ENCODE assay signal across 26 cellular contexts in genomic region chr3:9878700-9879099, GRCh38. TPM values are rescaled to one million over a fixed set of nuclear protein-coding genes. Genes with fewer than 3 reads are reported as not detected.
DNase-seq lines count a peak whose midpoint lies in the region; ATAC-seq and TF ChIP-seq lines count a peak whose summit lies in the region.
"Had no signal": no experiment of that assay in that cellular context is flagged by ENCODE, and none has a peak within 500 bp of the region (broad histone marks: within the 10 kb centered on the region; RNA-seq: fewer than 3 reads in every experiment).

No MANE protein-coding gene starts in this region.

- no peaks in the 10 kb centered on the region for H3K27me3 Mint-ChIP-seq in Caco-2 (ENCODE audit: insufficient read depth, unreplicated experiment)
- H3K27me3 Mint-ChIP-seq: activated naive CD8-positive, alpha-beta T cell; activated T-helper 17 cell treated with anti-CD3 and anti-CD28 coated beads, Interleukin-2, amount 50 U/mL, for 72 hours had no signal

- H3K9me2 ChIP-seq in PC-9 (ENCODE audit: insufficient read depth) = no peaks in the 10 kb centered on the region

- POLR2A ChIA-PET in Caco-2 (lab: Charles Lee) (interaction anchor here (0.5 to 0.6 kb wide), 2 partner anchors 8 to 11 kb away, joined by 3 to 4 read pairs; no protein-coding TSS in a partner anchor), PC-9 (lab: Charles Lee; ENCODE audit: unreplicated experiment) (no interaction called here)

- no peaks in the 10 kb centered on the region for H3K27me3 ChIP-seq in Caco-2 (replicated peaks; ENCODE audit: control insufficient read depth, insufficient read depth, low read length)
- H3K27me3 ChIP-seq in PC-9 (ENCODE audit: insufficient read depth, low read depth) = no peaks in the 10 kb centered on the region
- H3K27me3 ChIP-seq: neutrophil, uterus had no signal

- CTCF ChIA-PET in Caco-2 (lab: Charles Lee) (no interaction called here), PC-9 (lab: Charles Lee) (no interaction called here)

- no peaks in the 10 kb centered on the region for H4K20me1 ChIP-seq in PC-9 (ENCODE audit: insufficient read depth)

- H3K36me3 Mint-ChIP-seq in Caco-2 (ENCODE audit: insufficient read depth, unreplicated experiment) = no peaks in the 10 kb centered on the region
- H3K36me3 Mint-ChIP-seq: activated naive CD8-positive, alpha-beta T cell had no signal

- H3K36me3 ChIP-seq in Caco-2 (ENCODE audit: control insufficient read depth, insufficient read depth, low read length) = no peaks in the 10 kb centered on the region
- no peaks in the 10 kb centered on the region for H3K36me3 ChIP-seq in PC-9 (ENCODE audit: low read depth)
- H3K36me3 ChIP-seq: HAP-1, neutrophil, uterus had no signal

- peak overlapping the region; percentile 7 for H3K4me3 Mint-ChIP-seq in Caco-2 (ENCODE audit: unreplicated experiment)
- H3K4me3 Mint-ChIP-seq: activated CD4-positive, alpha-beta T cell treated with anti-CD3 and anti-CD28 coated beads, Interleukin-2, amount 10 ng/mL, durations not matched to agents 24 days and 14 days; activated naive CD8-positive, alpha-beta T cell; activated T-helper 17 cell treated with anti-CD3 and anti-CD28 coated beads, Interleukin-2, amount 50 U/mL, for 72 hours had no signal

- H3K4me2 ChIP-seq in PC-9 = peak overlapping the region; percentile 29; the same call in 1 of the 2 replicates
- H3K4me2 ChIP-seq: KMS-11 had no signal

- peaks cover 15% of the 10 kb centered on the region for H3F3A ChIP-seq in PC-9 (ENCODE audit: insufficient read depth, low read depth)

- H3K4me3 ChIP-seq in Caco-2 (ENCODE audit: low read depth, low read length) (no peak overlapping the region), PC-9 (no peak overlapping the region)
- H3K4me3 ChIP-seq: HAP-1, lung, uterus had no signal

- peaks cover 13% of the 10 kb centered on the region for H3K4me1 Mint-ChIP-seq in Caco-2 (ENCODE audit: low read depth, unreplicated experiment)
- H3K4me1 Mint-ChIP-seq: activated CD4-positive, alpha-beta T cell treated with anti-CD3 and anti-CD28 coated beads, Interleukin-2, amount 10 ng/mL, durations not matched to agents 24 days and 14 days; activated T-helper 17 cell treated with anti-CD3 and anti-CD28 coated beads, Interleukin-2, amount 50 U/mL, for 72 hours had no signal

- peak; percentile 38 to 80 for DNase-seq in Caco-2
- DNase-seq in PC-9 = no peak
- peak; percentile 30 for DNase-seq in iris pigment epithelial cell (ENCODE audit: low read depth)
- peak; percentile 46 for DNase-seq in renal cortical epithelial cell (ENCODE audit: low read depth)
- no peak for DNase-seq in NCI-H774 (lab: John Stamatoyannopoulos, UW)
- no peak for DNase-seq in COLO829 (ENCODE audit: low spot score)
- DNase-seq: activated CD4-positive, alpha-beta T cell treated with anti-CD3 and anti-CD28 coated beads, Interleukin-2, amount 10 ng/mL, durations not matched to agents 24 days and 14 days; C1 segment of cervical spinal cord; NCI-H1092; NCI-H2081; retina; stimulated activated CD4-positive, alpha-beta T cell treated with anti-CD3 and anti-CD28 coated beads, Interleukin-15, amount 100 ng/mL, for 24 hours; stimulated activated CD8-positive, alpha-beta memory T cell treated with anti-CD3 and anti-CD28 coated beads, Interleukin-4, amount 100 ng/mL, for 48 hours; substantia nigra; T-helper 2 cell; uterus had no signal

- no peak overlapping the region for H3K27ac ChIP-seq in PC-9
- H3K27ac ChIP-seq: KMS-11, neutrophil had no signal

- BruUV-seq in Caco-2 (replicated peaks; lab: Mats Ljungman, UMichigan) (no TSS peak), PC-9 (replicated peaks; lab: Mats Ljungman, UMichigan) (no TSS peak)

- TF ChIP-seq CTCF in Caco-2 (IDR thresholded peaks at IDR 0.05; ENCODE audit: insufficient read depth in 1 of 2, low read depth in 1 of 2, low read length in 1 of 2, severe bottlenecking in 1 of 2, unreplicated experiment in 1 of 2) (no peak), PC-9 (conservative IDR thresholded peaks at IDR 0.05) (no peak)

- peak overlapping the region; percentile 13 for H3K27ac Mint-ChIP-seq in Caco-2 (ENCODE audit: unreplicated experiment)
- H3K27ac Mint-ChIP-seq: activated CD4-positive, alpha-beta T cell treated with anti-CD3 and anti-CD28 coated beads, Interleukin-2, amount 10 ng/mL, durations not matched to agents 24 days and 14 days; activated naive CD8-positive, alpha-beta T cell; activated T-helper 17 cell treated with anti-CD3 and anti-CD28 coated beads, Interleukin-2, amount 50 U/mL, for 72 hours had no signal

- H3K9me3 Mint-ChIP-seq in Caco-2 (ENCODE audit: unreplicated experiment) = no peaks in the 10 kb centered on the region
- H3K9me3 Mint-ChIP-seq: activated CD4-positive, alpha-beta T cell treated with anti-CD3 and anti-CD28 coated beads, Interleukin-2, amount 10 ng/mL, durations not matched to agents 24 days and 14 days; activated T-helper 17 cell treated with anti-CD3 and anti-CD28 coated beads, Interleukin-2, amount 50 U/mL, for 72 hours had no signal

- intact Hi-C loops in Caco-2 (cut with micrococcal nuclease; ENCODE audit: unreplicated experiment) = no loop called here
- intact Hi-C loops in PC-9 (cut with micrococcal nuclease; ENCODE audit: unreplicated experiment) = no loop called here

- no peak overlapping the region for H2AFZ ChIP-seq in PC-9

- peaks cover 26% of the 10 kb centered on the region for H3K4me1 ChIP-seq in Caco-2
- H3K4me1 ChIP-seq in PC-9 (replicated peaks; ENCODE audit: insufficient read depth) = peaks cover 31% of the 10 kb centered on the region
- H3K4me1 ChIP-seq: HAP-1 had no signal

- ATAC-seq in GM18868 (IDR thresholded peaks at IDR 0.05; ENCODE audit: unreplicated experiment) (no peak), GM18873 (IDR thresholded peaks at IDR 0.05; ENCODE audit: low FRiP score, unreplicated experiment) (no peak)
- ATAC-seq: activated T-helper 17 cell treated with anti-CD3 and anti-CD28 coated beads, Interleukin-2, amount 50 U/mL, for 72 hours had no signal

- no peaks in the 10 kb centered on the region for H3K79me2 ChIP-seq in PC-9 (ENCODE audit: low read depth)

- H3K9me3 ChIP-seq in Caco-2 = no peaks in the 10 kb centered on the region
- H3K9me3 ChIP-seq in PC-9 (ENCODE audit: insufficient read depth, low read depth) = no peaks in the 10 kb centered on the region
- H3K9me3 ChIP-seq: HAP-1, neutrophil, uterus had no signal

RNA-seq across cellular contexts. Expression of gene CIDEC, which starts 1.4 kb away (rescaled TPM):
- total RNA-seq in Caco-2 (2022) (1.9 and 3.8 TPM in 2 replicates), PC-9 (2021) (0.37 TPM in 1 of 2 replicates, not detected in the other), renal cortical epithelial cell (0.10 TPM in 1 of 2 replicates, not detected in the other)
- total RNA-seq: activated CD4-positive, alpha-beta T cell treated with anti-CD3 and anti-CD28 coated beads, Interleukin-2, amount 10 ng/mL, durations not matched to agents 24 days and 14 days; astrocyte; lung; NCI-H460 had no signal

RNA-seq across cellular contexts. Expression of gene JAGN1, which starts 11.7 kb away (rescaled TPM):
- total RNA-seq in Caco-2 (2022) (34.2 and 35.9 TPM in 2 replicates), PC-9 (2021) (46.7 and 52.4 TPM in 2 replicates), renal cortical epithelial cell (31.1 and 38.4 TPM in 2 replicates)

RNA-seq across cellular contexts. Expression of gene IL17RE, which starts 23.9 kb away (rescaled TPM):
- total RNA-seq in Caco-2 (2022) (77.3 and 82.9 TPM in 2 replicates), PC-9 (2021) (22.7 and 23.8 TPM in 2 replicates), renal cortical epithelial cell (0.69 and 1.3 TPM in 2 replicates)

RNA-seq across cellular contexts. Expression of gene RPUSD3, which starts 34.9 kb away (rescaled TPM):
- 54.8 and 61.8 TPM in 2 replicates for total RNA-seq in Caco-2 (2022)
- total RNA-seq in PC-9 (2021) = 53.2 and 57.7 TPM in 2 replicates
- 17.2 and 17.4 TPM in 2 replicates for total RNA-seq in renal cortical epithelial cell

RNA-seq across cellular contexts. Expression of gene IL17RC, which starts 38.2 kb away (rescaled TPM):
- 8.5 and 11.3 TPM in 2 replicates for total RNA-seq in Caco-2 (2022)
- total RNA-seq in PC-9 (2021) = 45.0 and 54.6 TPM in 2 replicates
- 18.9 and 29.9 TPM in 2 replicates for total RNA-seq in renal cortical epithelial cell

Comparison
In these comparisons a context has a peak if more than half of its experiments do, and no peak if none do; other contexts are left out.
1. DNase-seq: peak in Caco-2 (2 of 2), iris pigment epithelial cell (single experiment) and renal cortical epithelial cell (single experiment); none in PC-9 (0 of 2), NCI-H774 (single experiment) and COLO829 (single experiment).
2. RNA of gene IL17RE, which starts 23.9 kb away (total RNA-seq): 77.3 to 82.9 TPM in Caco-2 and 22.7 to 23.8 TPM in PC-9; 0.69 to 1.3 TPM in renal cortical epithelial cell; every median in the first group is over 10 times any median in the second.